1 cellular context compared by ENCODE assay signal in the genomic region with DNA sequence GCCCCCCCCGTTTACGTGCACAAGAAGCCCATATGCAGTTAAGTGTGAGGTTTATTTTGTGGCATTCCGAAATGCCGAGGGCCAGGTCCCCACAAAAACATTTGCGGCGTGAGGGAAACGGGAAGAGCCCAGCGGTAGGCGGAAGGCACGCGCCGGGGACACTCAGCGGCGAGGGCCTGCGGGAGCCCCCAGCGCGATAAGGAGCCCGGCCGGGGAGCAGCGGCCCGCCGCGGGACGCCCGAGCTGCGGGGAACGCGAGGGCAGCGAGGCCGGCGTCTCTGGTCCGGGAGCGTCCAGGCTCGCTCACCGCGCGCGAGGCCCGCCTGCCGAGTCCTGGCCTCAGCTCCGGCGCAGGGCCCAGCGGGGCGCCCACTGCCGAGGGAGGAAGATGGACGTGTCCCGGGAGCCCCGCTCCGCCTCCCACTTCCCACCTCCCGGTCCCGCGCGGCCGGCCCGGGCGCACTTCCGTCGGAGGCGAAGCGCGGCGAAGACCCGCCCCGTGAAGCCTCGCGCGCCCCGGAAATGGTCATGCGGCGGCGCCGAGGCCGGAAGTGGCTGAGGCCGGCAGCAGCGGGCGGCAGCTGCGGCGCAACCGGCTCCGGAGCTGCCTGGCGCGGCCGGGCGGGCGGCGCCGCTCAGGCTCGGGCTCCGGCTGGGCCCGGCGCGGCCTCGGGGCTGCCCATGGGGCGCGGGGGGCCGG.
TF ChIP-seq lines count a peak whose summit lies in the region.

A gene with protein sequence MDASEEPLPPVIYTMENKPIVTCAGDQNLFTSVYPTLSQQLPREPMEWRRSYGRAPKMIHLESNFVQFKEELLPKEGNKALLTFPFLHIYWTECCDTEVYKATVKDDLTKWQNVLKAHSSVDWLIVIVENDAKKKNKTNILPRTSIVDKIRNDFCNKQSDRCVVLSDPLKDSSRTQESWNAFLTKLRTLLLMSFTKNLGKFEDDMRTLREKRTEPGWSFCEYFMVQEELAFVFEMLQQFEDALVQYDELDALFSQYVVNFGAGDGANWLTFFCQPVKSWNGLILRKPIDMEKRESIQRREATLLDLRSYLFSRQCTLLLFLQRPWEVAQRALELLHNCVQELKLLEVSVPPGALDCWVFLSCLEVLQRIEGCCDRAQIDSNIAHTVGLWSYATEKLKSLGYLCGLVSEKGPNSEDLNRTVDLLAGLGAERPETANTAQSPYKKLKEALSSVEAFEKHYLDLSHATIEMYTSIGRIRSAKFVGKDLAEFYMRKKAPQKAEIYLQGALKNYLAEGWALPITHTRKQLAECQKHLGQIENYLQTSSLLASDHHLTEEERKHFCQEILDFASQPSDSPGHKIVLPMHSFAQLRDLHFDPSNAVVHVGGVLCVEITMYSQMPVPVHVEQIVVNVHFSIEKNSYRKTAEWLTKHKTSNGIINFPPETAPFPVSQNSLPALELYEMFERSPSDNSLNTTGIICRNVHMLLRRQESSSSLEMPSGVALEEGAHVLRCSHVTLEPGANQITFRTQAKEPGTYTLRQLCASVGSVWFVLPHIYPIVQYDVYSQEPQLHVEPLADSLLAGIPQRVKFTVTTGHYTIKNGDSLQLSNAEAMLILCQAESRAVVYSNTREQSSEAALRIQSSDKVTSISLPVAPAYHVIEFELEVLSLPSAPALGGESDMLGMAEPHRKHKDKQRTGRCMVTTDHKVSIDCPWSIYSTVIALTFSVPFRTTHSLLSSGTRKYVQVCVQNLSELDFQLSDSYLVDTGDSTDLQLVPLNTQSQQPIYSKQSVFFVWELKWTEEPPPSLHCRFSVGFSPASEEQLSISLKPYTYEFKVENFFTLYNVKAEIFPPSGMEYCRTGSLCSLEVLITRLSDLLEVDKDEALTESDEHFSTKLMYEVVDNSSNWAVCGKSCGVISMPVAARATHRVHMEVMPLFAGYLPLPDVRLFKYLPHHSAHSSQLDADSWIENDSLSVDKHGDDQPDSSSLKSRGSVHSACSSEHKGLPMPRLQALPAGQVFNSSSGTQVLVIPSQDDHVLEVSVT (plus strand): TSS at position 536 of the 700 bp plus-strand sequence. CDS start 185 bp downstream, outside the sequence.

TF ChIP-seq in HepG2, 621 proteins besides CTCF, POLR2A, EP300 and RAD21 (continued from another document and continues in another):
- TF ChIP-seq, protein P1, sequence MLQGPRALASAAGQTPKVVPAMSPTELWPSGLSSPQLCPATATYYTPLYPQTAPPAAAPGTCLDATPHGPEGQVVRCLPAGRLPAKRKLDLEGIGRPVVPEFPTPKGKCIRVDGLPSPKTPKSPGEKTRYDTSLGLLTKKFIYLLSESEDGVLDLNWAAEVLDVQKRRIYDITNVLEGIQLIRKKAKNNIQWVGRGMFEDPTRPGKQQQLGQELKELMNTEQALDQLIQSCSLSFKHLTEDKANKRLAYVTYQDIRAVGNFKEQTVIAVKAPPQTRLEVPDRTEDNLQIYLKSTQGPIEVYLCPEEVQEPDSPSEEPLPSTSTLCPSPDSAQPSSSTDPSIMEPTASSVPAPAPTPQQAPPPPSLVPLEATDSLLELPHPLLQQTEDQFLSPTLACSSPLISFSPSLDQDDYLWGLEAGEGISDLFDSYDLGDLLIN (CRISPR knock-in tag; IDR thresholded peaks at IDR 0.05; ENCODE audit: borderline replicate concordance) = peak; percentile 36; the same call in 1 of the 2 replicates
- TF ChIP-seq HMG20A (CRISPR knock-in tag; IDR thresholded peaks at IDR 0.05; ENCODE audit: borderline replicate concordance) (no peak), KLF6 (CRISPR knock-in tag; IDR thresholded peaks at IDR 0.05) (0 out of 2 replicates have a peak, but pooled peaks have one; percentile 28), ZNF24 (IDR thresholded peaks at IDR 0.05) (no peak), ZMYM4 (CRISPR knock-in tag; IDR thresholded peaks at IDR 0.05) (peak; percentile 53; the same call in 1 of the 2 replicates), TRIM24 (CRISPR knock-in tag; IDR thresholded peaks at IDR 0.05) (no peak), ZNF274 (CRISPR knock-in tag; IDR thresholded peaks at IDR 0.05) (no peak), TMF1 (CRISPR knock-in tag; IDR thresholded peaks at IDR 0.05; ENCODE audit: low read depth) (no peak), MEIS2 (CRISPR knock-in tag; IDR thresholded peaks at IDR 0.05) (peak; percentile 81; the same call in 1 of the 2 replicates), ZNF468 (CRISPR knock-in tag; IDR thresholded peaks at IDR 0.05) (no peak), GFI1 (CRISPR knock-in tag; IDR thresholded peaks at IDR 0.05; ENCODE audit: borderline replicate concordance) (peak; percentile 46; the same call in 1 of the 2 replicates), SALL2 (CRISPR knock-in tag; IDR thresholded peaks at IDR 0.05) (no peak), RBAK (CRISPR knock-in tag; IDR thresholded peaks at IDR 0.05) (no peak), KLF16 (CRISPR knock-in tag; IDR thresholded peaks at IDR 0.05) (0 out of 4 replicates have a peak, but pooled peaks of 1 of the 2 experiments have one; percentile 16), LCORL (IDR thresholded peaks at IDR 0.05) (no peak), LCORL (CRISPR knock-in tag; IDR thresholded peaks at IDR 0.05) (no peak; the same call in 1 of the 2 replicates), FOXJ3 (CRISPR knock-in tag; IDR thresholded peaks at IDR 0.05; ENCODE audit: borderline replicate concordance) (no peak), MTF2 (CRISPR knock-in tag; IDR thresholded peaks at IDR 0.05; ENCODE audit: borderline replicate concordance) (no peak), ZNF264 (CRISPR knock-in tag; IDR thresholded peaks at IDR 0.05) (no peak), ZFP1 (CRISPR knock-in tag; IDR thresholded peaks at IDR 0.05) (no peak), NFYC (CRISPR knock-in tag; IDR thresholded peaks at IDR 0.05) (no peak), ZNF577 (CRISPR knock-in tag; IDR thresholded peaks at IDR 0.05; ENCODE audit: borderline replicate concordance, low read depth) (no peak), ZNF431 (CRISPR knock-in tag; IDR thresholded peaks at IDR 0.05; ENCODE audit: borderline replicate concordance, low read depth) (no peak), ZNF143 (CRISPR knock-in tag; IDR thresholded peaks at IDR 0.05) (peak; percentile 81), ZNF746 (CRISPR knock-in tag; IDR thresholded peaks at IDR 0.05) (0 out of 2 replicates have a peak, but pooled peaks have one; percentile 30)
- TF ChIP-seq, protein P2, sequence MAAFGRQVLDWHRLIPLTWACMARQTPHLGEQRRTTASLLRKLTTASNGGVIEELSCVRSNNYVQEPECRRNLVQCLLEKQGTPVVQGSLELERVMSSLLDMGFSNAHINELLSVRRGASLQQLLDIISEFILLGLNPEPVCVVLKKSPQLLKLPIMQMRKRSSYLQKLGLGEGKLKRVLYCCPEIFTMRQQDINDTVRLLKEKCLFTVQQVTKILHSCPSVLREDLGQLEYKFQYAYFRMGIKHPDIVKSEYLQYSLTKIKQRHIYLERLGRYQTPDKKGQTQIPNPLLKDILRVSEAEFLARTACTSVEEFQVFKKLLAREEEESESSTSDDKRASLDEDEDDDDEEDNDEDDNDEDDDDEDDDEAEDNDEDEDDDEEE (CRISPR knock-in tag; IDR thresholded peaks at IDR 0.05) = no peak
- TF ChIP-seq, protein P3, sequence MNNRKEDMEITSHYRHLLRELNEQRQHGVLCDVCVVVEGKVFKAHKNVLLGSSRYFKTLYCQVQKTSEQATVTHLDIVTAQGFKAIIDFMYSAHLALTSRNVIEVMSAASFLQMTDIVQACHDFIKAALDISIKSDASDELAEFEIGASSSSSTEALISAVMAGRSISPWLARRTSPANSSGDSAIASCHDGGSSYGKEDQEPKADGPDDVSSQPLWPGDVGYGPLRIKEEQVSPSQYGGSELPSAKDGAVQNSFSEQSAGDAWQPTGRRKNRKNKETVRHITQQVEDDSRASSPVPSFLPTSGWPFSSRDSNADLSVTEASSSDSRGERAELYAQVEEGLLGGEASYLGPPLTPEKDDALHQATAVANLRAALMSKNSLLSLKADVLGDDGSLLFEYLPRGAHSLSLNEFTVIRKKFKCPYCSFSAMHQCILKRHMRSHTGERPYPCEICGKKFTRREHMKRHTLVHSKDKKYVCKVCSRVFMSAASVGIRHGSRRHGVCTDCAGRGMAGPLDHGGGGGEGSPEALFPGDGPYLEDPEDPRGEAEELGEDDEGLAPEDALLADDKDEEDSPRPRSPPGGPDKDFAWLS (CRISPR knock-in tag; IDR thresholded peaks at IDR 0.05; ENCODE audit: borderline replicate concordance) = no peak
- TF ChIP-seq, protein P4, sequence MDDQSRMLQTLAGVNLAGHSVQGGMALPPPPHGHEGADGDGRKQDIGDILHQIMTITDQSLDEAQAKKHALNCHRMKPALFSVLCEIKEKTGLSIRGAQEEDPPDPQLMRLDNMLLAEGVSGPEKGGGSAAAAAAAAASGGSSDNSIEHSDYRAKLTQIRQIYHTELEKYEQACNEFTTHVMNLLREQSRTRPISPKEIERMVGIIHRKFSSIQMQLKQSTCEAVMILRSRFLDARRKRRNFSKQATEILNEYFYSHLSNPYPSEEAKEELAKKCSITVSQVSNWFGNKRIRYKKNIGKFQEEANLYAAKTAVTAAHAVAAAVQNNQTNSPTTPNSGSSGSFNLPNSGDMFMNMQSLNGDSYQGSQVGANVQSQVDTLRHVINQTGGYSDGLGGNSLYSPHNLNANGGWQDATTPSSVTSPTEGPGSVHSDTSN (CRISPR knock-in tag; IDR thresholded peaks at IDR 0.05; ENCODE audit: borderline replicate concordance) = no peak
- TF ChIP-seq, protein P5, sequence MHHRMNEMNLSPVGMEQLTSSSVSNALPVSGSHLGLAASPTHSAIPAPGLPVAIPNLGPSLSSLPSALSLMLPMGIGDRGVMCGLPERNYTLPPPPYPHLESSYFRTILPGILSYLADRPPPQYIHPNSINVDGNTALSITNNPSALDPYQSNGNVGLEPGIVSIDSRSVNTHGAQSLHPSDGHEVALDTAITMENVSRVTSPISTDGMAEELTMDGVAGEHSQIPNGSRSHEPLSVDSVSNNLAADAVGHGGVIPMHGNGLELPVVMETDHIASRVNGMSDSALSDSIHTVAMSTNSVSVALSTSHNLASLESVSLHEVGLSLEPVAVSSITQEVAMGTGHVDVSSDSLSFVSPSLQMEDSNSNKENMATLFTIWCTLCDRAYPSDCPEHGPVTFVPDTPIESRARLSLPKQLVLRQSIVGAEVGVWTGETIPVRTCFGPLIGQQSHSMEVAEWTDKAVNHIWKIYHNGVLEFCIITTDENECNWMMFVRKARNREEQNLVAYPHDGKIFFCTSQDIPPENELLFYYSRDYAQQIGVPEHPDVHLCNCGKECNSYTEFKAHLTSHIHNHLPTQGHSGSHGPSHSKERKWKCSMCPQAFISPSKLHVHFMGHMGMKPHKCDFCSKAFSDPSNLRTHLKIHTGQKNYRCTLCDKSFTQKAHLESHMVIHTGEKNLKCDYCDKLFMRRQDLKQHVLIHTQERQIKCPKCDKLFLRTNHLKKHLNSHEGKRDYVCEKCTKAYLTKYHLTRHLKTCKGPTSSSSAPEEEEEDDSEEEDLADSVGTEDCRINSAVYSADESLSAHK (CRISPR knock-in tag; IDR thresholded peaks at IDR 0.05; ENCODE audit: borderline replicate concordance) = no peak
- TF ChIP-seq, protein P6, sequence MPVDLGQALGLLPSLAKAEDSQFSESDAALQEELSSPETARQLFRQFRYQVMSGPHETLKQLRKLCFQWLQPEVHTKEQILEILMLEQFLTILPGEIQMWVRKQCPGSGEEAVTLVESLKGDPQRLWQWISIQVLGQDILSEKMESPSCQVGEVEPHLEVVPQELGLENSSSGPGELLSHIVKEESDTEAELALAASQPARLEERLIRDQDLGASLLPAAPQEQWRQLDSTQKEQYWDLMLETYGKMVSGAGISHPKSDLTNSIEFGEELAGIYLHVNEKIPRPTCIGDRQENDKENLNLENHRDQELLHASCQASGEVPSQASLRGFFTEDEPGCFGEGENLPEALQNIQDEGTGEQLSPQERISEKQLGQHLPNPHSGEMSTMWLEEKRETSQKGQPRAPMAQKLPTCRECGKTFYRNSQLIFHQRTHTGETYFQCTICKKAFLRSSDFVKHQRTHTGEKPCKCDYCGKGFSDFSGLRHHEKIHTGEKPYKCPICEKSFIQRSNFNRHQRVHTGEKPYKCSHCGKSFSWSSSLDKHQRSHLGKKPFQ (CRISPR knock-in tag; IDR thresholded peaks at IDR 0.05; ENCODE audit: insufficient replicate concordance) = peak; percentile 33
- TF ChIP-seq, protein P7, sequence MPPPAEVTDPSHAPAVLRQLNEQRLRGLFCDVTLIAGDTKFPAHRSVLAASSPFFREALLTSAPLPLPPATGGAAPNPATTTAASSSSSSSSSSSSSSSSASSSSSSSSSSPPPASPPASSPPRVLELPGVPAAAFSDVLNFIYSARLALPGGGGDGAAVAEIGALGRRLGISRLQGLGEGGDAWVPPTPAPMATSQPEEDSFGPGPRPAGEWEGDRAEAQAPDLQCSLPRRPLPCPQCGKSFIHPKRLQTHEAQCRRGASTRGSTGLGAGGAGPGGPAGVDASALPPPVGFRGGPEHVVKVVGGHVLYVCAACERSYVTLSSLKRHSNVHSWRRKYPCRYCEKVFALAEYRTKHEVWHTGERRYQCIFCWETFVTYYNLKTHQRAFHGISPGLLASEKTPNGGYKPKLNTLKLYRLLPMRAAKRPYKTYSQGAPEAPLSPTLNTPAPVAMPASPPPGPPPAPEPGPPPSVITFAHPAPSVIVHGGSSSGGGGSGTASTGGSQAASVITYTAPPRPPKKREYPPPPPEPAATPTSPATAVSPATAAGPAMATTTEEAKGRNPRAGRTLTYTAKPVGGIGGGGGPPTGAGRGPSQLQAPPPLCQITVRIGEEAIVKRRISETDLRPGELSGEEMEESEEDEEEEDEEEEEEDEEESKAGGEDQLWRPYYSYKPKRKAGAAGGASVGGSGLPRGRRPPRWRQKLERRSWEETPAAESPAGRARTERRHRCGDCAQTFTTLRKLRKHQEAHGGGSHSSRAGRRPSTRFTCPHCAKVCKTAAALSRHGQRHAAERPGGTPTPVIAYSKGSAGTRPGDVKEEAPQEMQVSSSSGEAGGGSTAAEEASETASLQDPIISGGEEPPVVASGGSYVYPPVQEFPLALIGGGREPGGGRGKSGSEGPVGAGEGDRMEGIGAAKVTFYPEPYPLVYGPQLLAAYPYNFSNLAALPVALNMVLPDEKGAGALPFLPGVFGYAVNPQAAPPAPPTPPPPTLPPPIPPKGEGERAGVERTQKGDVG (CRISPR knock-in tag; IDR thresholded peaks at IDR 0.05; ENCODE audit: borderline replicate concordance) = no peak
- TF ChIP-seq, protein P8, sequence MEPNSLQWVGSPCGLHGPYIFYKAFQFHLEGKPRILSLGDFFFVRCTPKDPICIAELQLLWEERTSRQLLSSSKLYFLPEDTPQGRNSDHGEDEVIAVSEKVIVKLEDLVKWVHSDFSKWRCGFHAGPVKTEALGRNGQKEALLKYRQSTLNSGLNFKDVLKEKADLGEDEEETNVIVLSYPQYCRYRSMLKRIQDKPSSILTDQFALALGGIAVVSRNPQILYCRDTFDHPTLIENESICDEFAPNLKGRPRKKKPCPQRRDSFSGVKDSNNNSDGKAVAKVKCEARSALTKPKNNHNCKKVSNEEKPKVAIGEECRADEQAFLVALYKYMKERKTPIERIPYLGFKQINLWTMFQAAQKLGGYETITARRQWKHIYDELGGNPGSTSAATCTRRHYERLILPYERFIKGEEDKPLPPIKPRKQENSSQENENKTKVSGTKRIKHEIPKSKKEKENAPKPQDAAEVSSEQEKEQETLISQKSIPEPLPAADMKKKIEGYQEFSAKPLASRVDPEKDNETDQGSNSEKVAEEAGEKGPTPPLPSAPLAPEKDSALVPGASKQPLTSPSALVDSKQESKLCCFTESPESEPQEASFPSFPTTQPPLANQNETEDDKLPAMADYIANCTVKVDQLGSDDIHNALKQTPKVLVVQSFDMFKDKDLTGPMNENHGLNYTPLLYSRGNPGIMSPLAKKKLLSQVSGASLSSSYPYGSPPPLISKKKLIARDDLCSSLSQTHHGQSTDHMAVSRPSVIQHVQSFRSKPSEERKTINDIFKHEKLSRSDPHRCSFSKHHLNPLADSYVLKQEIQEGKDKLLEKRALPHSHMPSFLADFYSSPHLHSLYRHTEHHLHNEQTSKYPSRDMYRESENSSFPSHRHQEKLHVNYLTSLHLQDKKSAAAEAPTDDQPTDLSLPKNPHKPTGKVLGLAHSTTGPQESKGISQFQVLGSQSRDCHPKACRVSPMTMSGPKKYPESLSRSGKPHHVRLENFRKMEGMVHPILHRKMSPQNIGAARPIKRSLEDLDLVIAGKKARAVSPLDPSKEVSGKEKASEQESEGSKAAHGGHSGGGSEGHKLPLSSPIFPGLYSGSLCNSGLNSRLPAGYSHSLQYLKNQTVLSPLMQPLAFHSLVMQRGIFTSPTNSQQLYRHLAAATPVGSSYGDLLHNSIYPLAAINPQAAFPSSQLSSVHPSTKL (CRISPR knock-in tag; IDR thresholded peaks at IDR 0.05) = peak; percentile 35; the same call in 1 of the 2 replicates
